Comparison of ENCODE assay signal across 1 cellular context in the genomic region with DNA sequence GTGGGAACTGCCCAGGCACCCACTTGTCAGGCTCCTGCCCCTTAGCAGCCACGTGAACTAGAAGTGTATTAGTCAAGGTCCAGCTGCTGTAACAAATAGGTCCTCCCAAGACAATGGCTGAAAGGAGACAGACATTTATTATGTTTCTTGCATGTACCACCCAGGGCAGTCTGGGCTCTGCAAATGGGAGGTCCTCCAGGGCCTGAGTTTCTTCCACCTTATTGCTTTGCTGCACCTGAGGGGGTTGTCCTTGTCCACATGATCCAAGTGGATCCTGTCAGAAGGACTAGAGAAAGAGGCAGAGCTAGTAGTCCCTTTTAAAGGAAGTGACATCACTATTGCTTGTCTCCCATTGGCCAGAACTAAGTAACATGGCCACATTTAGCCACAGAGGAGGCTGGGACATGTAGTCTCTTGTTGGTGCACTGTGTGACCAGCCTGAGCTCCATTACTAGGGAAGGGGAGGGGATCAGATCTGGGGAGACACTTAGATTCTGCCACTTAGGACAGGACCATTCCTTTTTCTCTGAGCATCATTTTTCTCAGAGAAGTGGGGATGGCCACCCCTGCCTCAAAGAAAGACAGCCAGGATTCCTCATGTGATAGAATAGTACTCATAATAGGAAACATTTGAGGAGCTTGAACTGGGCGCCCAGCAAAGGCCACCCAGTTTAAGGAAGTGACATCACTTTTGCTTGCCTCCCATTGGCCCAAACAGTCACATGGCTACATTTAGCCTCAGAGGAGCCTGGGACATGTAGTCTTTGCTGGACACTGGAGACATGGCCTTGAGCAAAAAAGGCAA.
TF ChIP-seq lines count a peak whose summit lies in the region.

No MANE protein-coding gene starts in this region.

TF ChIP-seq in H1, 55 proteins besides CTCF, POLR2A, EP300 and RAD21:
- TF ChIP-seq BRCA1 (IDR thresholded peaks at IDR 0.05; ENCODE audit: low read depth, low read length) (no peak), JUN (IDR thresholded peaks at IDR 0.05; ENCODE audit: low read depth, low read length) (no peak), EGR1 (IDR thresholded peaks at IDR 0.05; ENCODE audit: borderline replicate concordance, low read depth, low read length) (no peak), SIX5 (IDR thresholded peaks at IDR 0.05; ENCODE audit: low read depth, low read length) (peak; percentile 64), MAFK (IDR thresholded peaks at IDR 0.05; ENCODE audit: low read depth, low read length) (no peak), SIN3A (conservative IDR thresholded peaks at IDR 0.05 in 1 of 2, IDR thresholded peaks at IDR 0.05 in 1 of 2; ENCODE audit: low read depth in 1 of 2, low read length in 2 of 2) (no peak), RBBP5 (IDR thresholded peaks at IDR 0.05; ENCODE audit: borderline replicate concordance, low read depth, low read length) (no peak), YY1 (IDR thresholded peaks at IDR 0.05; ENCODE audit: low read depth, low read length) (peak; percentile 71; the same call in 1 of the 2 replicates), SP1 (IDR thresholded peaks at IDR 0.05; ENCODE audit: low read depth, low read length) (peak; percentile 42; the same call in 1 of the 2 replicates), KDM1A (IDR thresholded peaks at IDR 0.05; ENCODE audit: borderline replicate concordance, low read length) (peak; percentile 33; the same call in 1 of the 2 replicates)
- TF ChIP-seq, protein P1, sequence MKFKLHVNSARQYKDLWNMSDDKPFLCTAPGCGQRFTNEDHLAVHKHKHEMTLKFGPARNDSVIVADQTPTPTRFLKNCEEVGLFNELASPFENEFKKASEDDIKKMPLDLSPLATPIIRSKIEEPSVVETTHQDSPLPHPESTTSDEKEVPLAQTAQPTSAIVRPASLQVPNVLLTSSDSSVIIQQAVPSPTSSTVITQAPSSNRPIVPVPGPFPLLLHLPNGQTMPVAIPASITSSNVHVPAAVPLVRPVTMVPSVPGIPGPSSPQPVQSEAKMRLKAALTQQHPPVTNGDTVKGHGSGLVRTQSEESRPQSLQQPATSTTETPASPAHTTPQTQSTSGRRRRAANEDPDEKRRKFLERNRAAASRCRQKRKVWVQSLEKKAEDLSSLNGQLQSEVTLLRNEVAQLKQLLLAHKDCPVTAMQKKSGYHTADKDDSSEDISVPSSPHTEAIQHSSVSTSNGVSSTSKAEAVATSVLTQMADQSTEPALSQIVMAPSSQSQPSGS (IDR thresholded peaks at IDR 0.05; ENCODE audit: low read length), result no peak
- TF ChIP-seq, protein P2, sequence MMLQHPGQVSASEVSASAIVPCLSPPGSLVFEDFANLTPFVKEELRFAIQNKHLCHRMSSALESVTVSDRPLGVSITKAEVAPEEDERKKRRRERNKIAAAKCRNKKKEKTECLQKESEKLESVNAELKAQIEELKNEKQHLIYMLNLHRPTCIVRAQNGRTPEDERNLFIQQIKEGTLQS (IDR thresholded peaks at IDR 0.05; ENCODE audit: insufficient read depth, low read depth, low read length), result peak; percentile 69
- TF ChIP-seq, protein P3, sequence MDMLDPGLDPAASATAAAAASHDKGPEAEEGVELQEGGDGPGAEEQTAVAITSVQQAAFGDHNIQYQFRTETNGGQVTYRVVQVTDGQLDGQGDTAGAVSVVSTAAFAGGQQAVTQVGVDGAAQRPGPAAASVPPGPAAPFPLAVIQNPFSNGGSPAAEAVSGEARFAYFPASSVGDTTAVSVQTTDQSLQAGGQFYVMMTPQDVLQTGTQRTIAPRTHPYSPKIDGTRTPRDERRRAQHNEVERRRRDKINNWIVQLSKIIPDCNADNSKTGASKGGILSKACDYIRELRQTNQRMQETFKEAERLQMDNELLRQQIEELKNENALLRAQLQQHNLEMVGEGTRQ (IDR thresholded peaks at IDR 0.05; ENCODE audit: low read length), result peak; percentile 78
TF ChIP-seq in H1: peak in this region for 6.
